Comparison of ENCODE assay signal across 8 cellular contexts in the genomic region with DNA sequence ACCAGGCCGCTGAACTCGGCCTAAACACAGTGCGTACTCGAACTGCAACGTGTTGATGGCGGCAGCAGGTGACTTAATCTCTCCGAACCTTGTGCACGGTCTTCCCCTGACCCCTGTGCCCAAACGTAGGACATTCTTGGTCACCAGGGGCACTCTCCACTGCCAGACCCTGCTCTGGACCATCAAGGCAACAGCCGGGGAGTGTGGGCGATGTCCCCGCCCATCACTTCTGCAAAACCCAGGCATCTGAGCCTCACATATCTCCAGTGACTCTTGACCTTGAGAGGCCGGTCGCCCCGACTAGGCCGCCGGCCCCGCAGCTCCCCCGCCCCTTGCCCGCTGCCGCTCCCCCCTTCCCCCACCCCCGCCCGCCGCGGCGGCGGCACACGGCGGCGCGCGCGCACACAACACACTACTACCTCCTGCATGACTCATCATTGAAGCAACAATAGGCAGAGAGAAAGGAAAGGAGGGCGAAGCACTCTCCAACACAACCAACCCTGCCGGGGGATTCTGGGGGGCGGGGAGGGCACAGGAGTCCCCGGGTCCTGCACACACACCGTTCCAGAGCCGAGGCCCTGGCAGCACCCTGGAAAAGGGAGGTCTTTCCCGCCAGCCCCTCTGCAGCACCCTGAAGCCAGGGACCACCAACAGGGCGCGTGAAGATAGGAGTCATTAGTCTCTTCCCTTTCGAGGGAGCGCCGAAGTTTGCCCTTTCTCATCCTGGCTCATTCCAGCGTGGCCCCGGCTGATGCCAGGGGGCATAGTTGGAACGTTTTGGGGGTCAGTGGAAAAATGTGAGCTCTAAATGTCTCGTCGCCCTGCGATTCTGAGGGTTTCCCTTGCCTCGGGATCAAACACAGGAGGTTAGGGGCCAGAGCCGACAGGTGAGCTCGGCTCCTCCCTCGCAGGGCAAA. TPM values are rescaled to one million over a fixed set of nuclear protein-coding genes. Genes with fewer than 3 reads are reported as not detected.
DNase-seq lines count a peak whose midpoint lies in the region; ATAC-seq and TF ChIP-seq lines count a peak whose summit lies in the region.

No MANE protein-coding gene starts in this region.

- ATAC-seq in activated CD4-positive, CD25-positive, alpha-beta regulatory T cell treated with anti-CD3 and anti-CD28 coated beads, Interleukin-2, amount 50 U/mL, for 24 hours: peak; percentile 7 to 8
- ATAC-seq in HG03520 (IDR thresholded peaks at IDR 0.05; ENCODE audit: unreplicated experiment): no peak
- ATAC-seq in HG03025 (IDR thresholded peaks at IDR 0.05; ENCODE audit: low FRiP score, unreplicated experiment): no peak

- DNase-seq in ELF-1 (ENCODE audit: low read depth, low spot score): peak; percentile 71
- peak; percentile 50 to 75 for DNase-seq in NCI-H1930 (lab: John Stamatoyannopoulos, UW)
- peak; percentile 60 for DNase-seq in central memory CD4-positive, alpha-beta T cell
- no peak for DNase-seq in kidney epithelial cell (ENCODE audit: low read depth)
- DNase-seq in stimulated activated CD4-positive, alpha-beta T cell treated with anti-CD3 and anti-CD28 coated beads, Interleukin-15, amount 100 ng/mL, for 24 hours: peak; percentile 63

- no peaks in the 10 kb centered on the region for H3K27me3 ChIP-seq in kidney epithelial cell (ENCODE audit: control insufficient read depth, insufficient read depth, low read length)

- H3K4me3 ChIP-seq in kidney epithelial cell (ENCODE audit: low read depth, low read length): peak overlapping the region; percentile 53

- H3K36me3 ChIP-seq in kidney epithelial cell (ENCODE audit: control insufficient read depth, insufficient read depth, low read length): no peaks in the 10 kb centered on the region

- TF ChIP-seq CTCF in kidney epithelial cell (IDR thresholded peaks at IDR 0.05; ENCODE audit: insufficient read depth, low read length, poor library complexity, severe bottlenecking): no peak

RNA-seq across cellular contexts. Expression of gene MNT, which starts 1.9 kb away (rescaled TPM):
- 8.7 and 15.1 TPM in 2 replicates for total RNA-seq in kidney epithelial cell

Comparison
In these comparisons a context has a peak if more than half of its experiments do, and no peak if none do; other contexts are left out.
1. ATAC-seq: peak in activated CD4-positive, CD25-positive, alpha-beta regulatory T cell treated with anti-CD3 and anti-CD28 coated beads, Interleukin-2, amount 50 U/mL, for 24 hours (2 of 2); none in HG03520 (single experiment) and HG03025 (single experiment).